In the genomic region with DNA sequence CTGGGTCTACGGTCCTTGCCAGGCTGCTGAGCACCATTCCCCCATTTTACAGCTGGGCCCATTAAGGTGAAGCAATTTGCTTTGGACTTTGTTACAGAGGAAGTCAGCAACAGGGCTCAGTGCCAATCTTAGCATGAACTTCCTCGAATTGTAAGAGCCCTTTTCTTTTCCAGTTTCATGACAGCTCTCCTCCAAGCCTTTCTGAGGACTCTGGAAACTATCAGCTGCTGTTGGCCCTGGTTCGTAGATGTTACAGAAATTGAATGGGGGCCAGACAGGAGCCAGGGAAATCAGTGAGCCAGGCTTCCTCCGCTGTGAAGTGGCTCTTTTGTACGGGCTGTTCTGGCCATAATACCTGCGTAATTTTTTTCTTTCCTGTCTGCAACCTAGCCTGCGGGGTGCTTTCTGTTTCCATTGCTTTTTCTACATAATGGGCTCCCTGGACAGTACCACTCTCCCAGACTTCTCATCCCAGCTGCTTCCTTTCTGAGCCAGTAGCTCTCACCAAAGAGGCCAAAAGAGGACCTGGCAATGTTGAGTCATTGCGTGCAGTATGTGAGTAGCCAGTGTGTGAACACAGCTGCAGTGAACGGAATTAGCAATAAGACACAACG, we compare ENCODE assay signal across 10 cellular contexts.
DNase-seq lines count a peak whose midpoint lies in the region; ATAC-seq and TF ChIP-seq lines count a peak whose summit lies in the region.
"Had no signal": no experiment of that assay in that cellular context is flagged by ENCODE, and none has a peak within 500 bp of the region (broad histone marks: within the 10 kb centered on the region; RNA-seq: fewer than 3 reads in every experiment).

No MANE protein-coding gene starts in this region.

- H2AFZ ChIP-seq in parathyroid adenoma, result no peak overlapping the region

- TF ChIP-seq CTCF in fibroblast of mammary gland (conservative IDR thresholded peaks at IDR 0.05; ENCODE audit: control insufficient read depth, insufficient read depth, low read depth, low read length), result no peak
- TF ChIP-seq CTCF in parathyroid adenoma (IDR thresholded peaks at IDR 0.05), result no peak

- no peak overlapping the region for H3K4me3 ChIP-seq in fibroblast of mammary gland (ENCODE audit: control insufficient read depth, low read depth, low read length)
- H3K4me3 ChIP-seq in parathyroid adenoma (ENCODE audit: low read depth, low read length), result no peak overlapping the region

- peak overlapping the region; percentile 29 for H3K27ac ChIP-seq in parathyroid adenoma

- H3K4me1 ChIP-seq in parathyroid adenoma, result no peaks in the 10 kb centered on the region

- no peaks in the 10 kb centered on the region for H3K9me3 ChIP-seq in parathyroid adenoma (ENCODE audit: control insufficient read depth, low read length)

- no peaks in the 10 kb centered on the region for H3K36me3 ChIP-seq in parathyroid adenoma (ENCODE audit: control insufficient read depth, insufficient read depth, low read length)

- no peaks in the 10 kb centered on the region for H3K27me3 ChIP-seq in parathyroid adenoma (ENCODE audit: control insufficient read depth, insufficient read depth, low read length)

- DNase-seq in DMS53 treated with DMSO at 0.1 percent for 48 hours (lab: John Stamatoyannopoulos, UW; ENCODE audit: unreplicated experiment), result peak; percentile 67
- peak; percentile 83 for DNase-seq in NCI-H446 treated with DMSO at 0.1 percent for 48 hours (lab: John Stamatoyannopoulos, UW)
- DNase-seq in fibroblast of mammary gland (ENCODE audit: low read depth), result peak; percentile 64
- DNase-seq in stimulated activated CD4-positive, alpha-beta T cell treated with anti-CD3 and anti-CD28 coated beads, Interleukin-2, amount 100 ng/mL, for 48 hours, result no peak
- DNase-seq in ecto neural progenitor cell (ENCODE audit: low spot score), result no peak
- DNase-seq: activated T-cell treated with anti-CD3 and anti-CD28 coated beads, Interleukin-2, amount 50 U/mL, for 48 hours; PC-3 had no signal

- ATAC-seq in HG02852 (IDR thresholded peaks at IDR 0.05; ENCODE audit: unreplicated experiment), result no peak
- ATAC-seq in HG02571 (IDR thresholded peaks at IDR 0.05; ENCODE audit: unreplicated experiment), result no peak
- ATAC-seq: PC-3 had no signal

- no peaks in the 10 kb centered on the region for H3K79me2 ChIP-seq in parathyroid adenoma

- no peak overlapping the region for H3K9ac ChIP-seq in parathyroid adenoma

- H3K4me2 ChIP-seq in parathyroid adenoma (ENCODE audit: low read length), result no peak overlapping the region

Comparison
In these comparisons a context has a peak if more than half of its experiments do, and no peak if none do; other contexts are left out.
1. DNase-seq: peak in DMS53 treated with DMSO at 0.1 percent for 48 hours (single experiment), NCI-H446 treated with DMSO at 0.1 percent for 48 hours (single experiment) and fibroblast of mammary gland (single experiment); none in stimulated activated CD4-positive, alpha-beta T cell treated with anti-CD3 and anti-CD28 coated beads, Interleukin-2, amount 100 ng/mL, for 48 hours (0 of 2) and ecto neural progenitor cell (single experiment).